In genomic region chr10:124417846-124418725, GRCh38 we compare ENCODE assay signal across 8 cellular contexts. TPM values are rescaled to one million over a fixed set of nuclear protein-coding genes. Genes with fewer than 3 reads are reported as not detected.
DNase-seq lines count a peak whose midpoint lies in the region; ATAC-seq and TF ChIP-seq lines count a peak whose summit lies in the region.

No MANE protein-coding gene starts in this region.

- peak overlapping the region; percentile 16 for H3K4me3 ChIP-seq in NB4 (ENCODE audit: low read depth, low read length)
- peak overlapping the region; percentile 65 to 77 for H3K4me3 ChIP-seq in duodenal mucosa (ENCODE audit: low read depth in 1 of 2, low read length in 2 of 2)
- H3K4me3 ChIP-seq in right lobe of liver: peak overlapping the region; percentile 57 to 94 (median 61)

- peak overlapping the region; percentile 71 for H3K27ac ChIP-seq in duodenal mucosa (ENCODE audit: low read depth, low read length)
- peak overlapping the region; percentile 50 to 87 (median 78) for H3K27ac ChIP-seq in right lobe of liver

- H3K27me3 ChIP-seq in duodenal mucosa (ENCODE audit: control insufficient read depth in 1 of 2, insufficient read depth in 2 of 2, low read length in 2 of 2) (no peaks in the 10 kb centered on the region), right lobe of liver (no peaks in the 10 kb centered on the region)

- TF ChIP-seq POLR2A in NB4 (IDR thresholded peaks at IDR 0.05; ENCODE audit: extremely low read depth, insufficient read length) (no peak), right lobe of liver (IDR thresholded peaks at IDR 0.05) (no peak)

- H3K27ac Mint-ChIP-seq in HFFc6: peak overlapping the region; percentile 85

- H3K36me3 ChIP-seq in duodenal mucosa (ENCODE audit: control insufficient read depth in 1 of 2, insufficient read depth in 2 of 2, low read length in 2 of 2) (peaks cover 0 to 4% of the 10 kb centered on the region in 2 donors), right lobe of liver (no peaks in the 10 kb centered on the region)

- ATAC-seq in right lobe of liver: peak; percentile 8 to 39 (median 28)

- peaks cover 41% of the 10 kb centered on the region for H3K4me1 Mint-ChIP-seq in HFFc6 (ENCODE audit: low read depth)

- H3K9me3 ChIP-seq in duodenal mucosa (ENCODE audit: control insufficient read depth in 1 of 2, low read length in 2 of 2) (no peaks in the 10 kb centered on the region), right lobe of liver (no peaks in the 10 kb centered on the region)

- DNase-seq in GM10266 (ENCODE audit: extremely low spot score) (peak; percentile 48), HFFc6 (peak; percentile 36), NB4 (ENCODE audit: low read depth) (peak; percentile 33), right lobe of liver (peak; percentile 59 to 78 (median 66)), NCI-H1105 treated with DMSO at 0.1 percent for 48 hours (lab: John Stamatoyannopoulos, UW) (no peak)
- DNase-seq in activated CD4-positive, alpha-beta T cell treated with anti-CD3 and anti-CD28 coated beads, Interleukin-2, amount 50 U/mL, for 4 hours: peak; percentile 17 to 33
- DNase-seq in stimulated activated CD4-positive, alpha-beta T cell treated with anti-CD3 and anti-CD28 coated beads, Interleukin-2, amount 100 ng/mL, for 4 hours (ENCODE audit: low read depth): peak; percentile 9

- H3K4me3 Mint-ChIP-seq in HFFc6: peak overlapping the region; percentile 95

- H3K4me1 ChIP-seq in duodenal mucosa (ENCODE audit: control insufficient read depth in 1 of 2, insufficient read depth in 2 of 2, low read length in 2 of 2) (peaks cover 33 to 45% of the 10 kb centered on the region in 2 donors), right lobe of liver (peaks cover 0 to 33% (median 3%) of the 10 kb centered on the region in 4 donors)

- H3K9ac ChIP-seq in duodenal mucosa (ENCODE audit: low read depth in 1 of 2, low read length in 2 of 2): peak overlapping the region; percentile 65 to 78

- no peaks in the 10 kb centered on the region for H3K9me3 Mint-ChIP-seq in HFFc6

- no peak for TF ChIP-seq CTCF in GM10266 (IDR thresholded peaks at IDR 0.05; ENCODE audit: control insufficient read depth, insufficient read depth, low read depth, missing control alignments)
- peak; percentile 43 for TF ChIP-seq CTCF in HFFc6 (IDR thresholded peaks at IDR 0.05)
- no peak for TF ChIP-seq CTCF in NB4 (IDR thresholded peaks at IDR 0.05; ENCODE audit: low read depth, low read length)
- no peak for TF ChIP-seq CTCF in right lobe of liver (IDR thresholded peaks at IDR 0.05)

- 12% methylated on average over 23 of the region's 66 CpGs for WGBS in right lobe of liver (ENCODE audit: insufficient coverage, low coverage, low lambda C conversion rate, missing lambda C conversion rate)

- H3K27me3 Mint-ChIP-seq in HFFc6 (ENCODE audit: insufficient read depth): peaks cover 11% of the 10 kb centered on the region

- H3K36me3 Mint-ChIP-seq in HFFc6 (ENCODE audit: low read depth): no peaks in the 10 kb centered on the region

- intact Hi-C loops in right lobe of liver (cut with DNase I): no loop called here

RNA-seq across cellular contexts. Expression of gene OAT, which starts 0.6 kb away (rescaled TPM):
- 100 to 1,000 TPM; 126 to 158 (median 137) TPM for total RNA-seq in HFFc6 (2021; fragmentation: NEBNext Ultra II Directional; extraction: Animal tissue kit (Norgen Biotek cat#: 25700))
- 10 to 100 TPM in 4 of 6 experiments, 1 to 10 TPM in 2; 5.2 to 43.8 (median 20.1) TPM for total RNA-seq in right lobe of liver

RNA-seq across cellular contexts. Expression of gene NKX1-2, which starts 31.7 kb away (rescaled TPM):
- not detected for total RNA-seq in HFFc6 (2021; fragmentation: NEBNext Ultra II Directional; extraction: Animal tissue kit (Norgen Biotek cat#: 25700))
- total RNA-seq in right lobe of liver: not detected

RNA-seq across cellular contexts. Expression of gene LHPP, which starts 43.5 kb away (rescaled TPM):
- total RNA-seq in HFFc6 (2021; fragmentation: NEBNext Ultra II Directional; extraction: Animal tissue kit (Norgen Biotek cat#: 25700)): 10 to 100 TPM; 12.5 to 17.3 (median 14.0) TPM
- 10 to 100 TPM; 19.3 to 56.3 (median 36.3) TPM for total RNA-seq in right lobe of liver

Comparison
In these comparisons a context has a peak if more than half of its experiments do, and no peak if none do; other contexts are left out.
1. H3K4me3 ChIP-seq: peak in every context shown above with its lines; median percentile 71 in duodenal mucosa; 61 in right lobe of liver; 16 in NB4.